In the genomic region with DNA sequence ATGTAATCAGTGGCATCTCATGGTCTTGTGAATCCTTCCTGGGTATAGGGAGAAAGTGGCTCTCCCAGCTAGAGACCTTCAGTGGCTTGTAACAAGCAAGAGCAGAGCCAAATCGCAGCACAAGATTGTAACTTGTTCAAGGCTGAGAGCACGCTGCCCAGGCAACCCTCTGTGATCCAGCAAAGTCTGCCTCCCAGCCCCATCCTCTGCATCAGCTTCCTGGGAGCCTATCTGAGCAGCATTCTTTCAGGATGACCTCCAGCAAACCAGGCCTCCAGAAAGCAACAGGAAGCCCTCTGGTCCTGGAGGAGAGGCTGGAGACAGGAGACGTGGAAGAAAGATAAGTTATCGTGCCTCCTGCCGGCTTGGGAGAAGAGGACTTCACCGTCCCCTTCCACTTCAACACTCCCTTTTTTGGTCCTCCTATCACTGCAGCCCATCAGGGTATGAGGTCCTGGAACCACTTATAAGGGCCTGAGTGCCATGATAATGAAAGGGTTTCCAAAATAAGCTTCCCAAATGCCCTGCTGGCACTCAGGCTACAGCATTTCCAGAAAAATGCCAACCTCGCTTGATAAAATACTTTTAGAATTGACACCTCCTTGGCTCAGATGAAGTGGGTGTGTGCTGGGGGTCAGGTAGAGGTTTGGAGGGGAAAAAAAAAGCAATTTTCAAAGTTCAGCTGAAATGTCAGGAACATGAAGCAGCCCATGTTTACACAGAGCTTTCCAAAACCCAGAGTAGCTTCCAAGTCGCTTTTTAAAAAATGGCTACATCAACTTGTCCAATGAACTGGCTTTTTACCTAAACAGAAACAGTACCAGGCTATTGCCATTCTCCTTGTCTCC, we compare ENCODE assay signal across 17 cellular contexts.
DNase-seq lines count a peak whose midpoint lies in the region; ATAC-seq and TF ChIP-seq lines count a peak whose summit lies in the region.
"Had no signal": no experiment of that assay in that cellular context is flagged by ENCODE, and none has a peak within 500 bp of the region (broad histone marks: within the 10 kb centered on the region; RNA-seq: fewer than 3 reads in every experiment).

No MANE protein-coding gene starts in this region.

- peak; percentile 40 for DNase-seq in fibroblast of pulmonary artery (ENCODE audit: low read depth)
- DNase-seq in kidney tubule cell (ENCODE audit: low spot score): peak; percentile 77
- DNase-seq in tibial artery: no peak
- no peak for DNase-seq in NCI-H748 (lab: John Stamatoyannopoulos, UW; ENCODE audit: unreplicated experiment)
- DNase-seq in HFFc6: no peak
- DNase-seq: activated CD4-positive, alpha-beta T cell treated with anti-CD3 and anti-CD28 coated beads, Interleukin-2, amount 50 U/mL, for 48 hours; activated T-cell treated with anti-CD3 and anti-CD28 coated beads, Interleukin-2, amount 50 U/mL, for 24 hours; glutamatergic neuron; kidney; NCI-H2029; NCI-H69; posterior cingulate gyrus; upper lobe of left lung had no signal

- H3K27ac Mint-ChIP-seq in HFFc6: no peak overlapping the region
- H3K27ac Mint-ChIP-seq: activated T-cell treated with anti-CD3 and anti-CD28 coated beads, Interleukin-2, amount 50 U/mL, for 24 hours; stimulated activated effector memory CD8-positive, alpha-beta T cell treated with anti-CD3 and anti-CD28 coated beads, Interleukin-12 subunit alpha, Interleukin-12 subunit beta, amount 100 ng/mL, for 72 hours had no signal

- H3K27me3 ChIP-seq in tibial artery: no peaks in the 10 kb centered on the region
- H3K27me3 ChIP-seq: upper lobe of left lung had no signal

- intact Hi-C loops in tibial artery (cut with DNase I; ENCODE audit: low total_unique reads): no loop called here

- no peak for TF ChIP-seq CTCF in VCaP (conservative IDR thresholded peaks at IDR 0.05)
- no peak for TF ChIP-seq CTCF in fibroblast of pulmonary artery (IDR thresholded peaks at IDR 0.05; ENCODE audit: low read length, missing control alignments)
- no peak for TF ChIP-seq CTCF in tibial artery (IDR thresholded peaks at IDR 0.05)
- no peak for TF ChIP-seq CTCF in HFFc6 (IDR thresholded peaks at IDR 0.05)

- H3K4me3 ChIP-seq in fibroblast of pulmonary artery (replicated peaks; ENCODE audit: low read depth, low read length): no peak overlapping the region
- no peak overlapping the region for H3K4me3 ChIP-seq in tibial artery
- H3K4me3 ChIP-seq: upper lobe of left lung had no signal

- no peaks in the 10 kb centered on the region for H3K4me1 Mint-ChIP-seq in HFFc6 (ENCODE audit: low read depth)
- H3K4me1 Mint-ChIP-seq: stimulated activated effector memory CD8-positive, alpha-beta T cell treated with anti-CD3 and anti-CD28 coated beads, Interleukin-12 subunit alpha, Interleukin-12 subunit beta, amount 100 ng/mL, for 72 hours had no signal

- H3K36me3 Mint-ChIP-seq in HFFc6 (ENCODE audit: low read depth): no peaks in the 10 kb centered on the region
- H3K36me3 Mint-ChIP-seq: stimulated activated effector memory CD8-positive, alpha-beta T cell treated with anti-CD3 and anti-CD28 coated beads, Interleukin-12 subunit alpha, Interleukin-12 subunit beta, amount 100 ng/mL, for 72 hours had no signal

- H3K9me3 Mint-ChIP-seq in HFFc6: no peaks in the 10 kb centered on the region
- H3K9me3 Mint-ChIP-seq: activated T-cell treated with anti-CD3 and anti-CD28 coated beads, Interleukin-2, amount 50 U/mL, for 24 hours; stimulated activated effector memory CD8-positive, alpha-beta T cell treated with anti-CD3 and anti-CD28 coated beads, Interleukin-12 subunit alpha, Interleukin-12 subunit beta, amount 100 ng/mL, for 72 hours had no signal

- H3K9me3 ChIP-seq in tibial artery: no peaks in the 10 kb centered on the region
- H3K9me3 ChIP-seq: upper lobe of left lung had no signal

- no peak overlapping the region for H3K4me3 Mint-ChIP-seq in HFFc6
- H3K4me3 Mint-ChIP-seq: activated T-cell treated with anti-CD3 and anti-CD28 coated beads, Interleukin-2, amount 50 U/mL, for 24 hours; stimulated activated effector memory CD8-positive, alpha-beta T cell treated with anti-CD3 and anti-CD28 coated beads, Interleukin-12 subunit alpha, Interleukin-12 subunit beta, amount 100 ng/mL, for 72 hours had no signal

- peaks cover 13% of the 10 kb centered on the region for H3K27me3 Mint-ChIP-seq in HFFc6 (ENCODE audit: insufficient read depth)

- ATAC-seq in GM19455 (IDR thresholded peaks at IDR 0.05; ENCODE audit: unreplicated experiment) (no peak), HG02571 (IDR thresholded peaks at IDR 0.05; ENCODE audit: unreplicated experiment) (no peak)
- ATAC-seq: stimulated activated effector memory CD8-positive, alpha-beta T cell treated with anti-CD3 and anti-CD28 coated beads, Interleukin-12 subunit alpha, Interleukin-12 subunit beta, amount 100 ng/mL, for 72 hours had no signal

- no peaks in the 10 kb centered on the region for H3K36me3 ChIP-seq in tibial artery
- H3K36me3 ChIP-seq: upper lobe of left lung had no signal

- H3K27ac ChIP-seq in VCaP: peak overlapping the region; percentile 40
- peak overlapping the region; percentile 47 to 54 for H3K27ac ChIP-seq in tibial artery
- H3K27ac ChIP-seq: upper lobe of left lung had no signal

- peaks cover 0 to 20% (median 14%) of the 10 kb centered on the region in 4 donors for H3K4me1 ChIP-seq in tibial artery

Comparison
In these comparisons a context has a peak if more than half of its experiments do, and no peak if none do; other contexts are left out.
1. DNase-seq: peak in fibroblast of pulmonary artery (single experiment) and kidney tubule cell (single experiment); none in tibial artery (0 of 2), NCI-H748 (single experiment) and HFFc6 (single experiment).